In genomic region chr10:49176310-49177268, GRCh38 we compare ENCODE assay signal across 12 cellular contexts. TPM values are rescaled to one million over a fixed set of nuclear protein-coding genes. Genes with fewer than 3 reads are reported as not detected.
DNase-seq lines count a peak whose midpoint lies in the region; ATAC-seq, FAIRE-seq and TF ChIP-seq lines count a peak whose summit lies in the region.
"Had no signal": no experiment of that assay in that cellular context is flagged by ENCODE, and none has a peak within 500 bp of the region (broad histone marks: within the 10 kb centered on the region; RNA-seq: fewer than 3 reads in every experiment).

No MANE protein-coding gene starts in this region.

- no peak for DNase-seq in GM12891 (ENCODE audit: insufficient read length, low spot score)
- DNase-seq in cardiac fibroblast (ENCODE audit: low read depth in 2 of 2): peak in 1 of 2 donors; percentile 22
- DNase-seq in neuronal stem cell (ENCODE audit: low spot score): no peak
- DNase-seq in mesothelial cell of epicardium (ENCODE audit: low spot score in 2 of 2, unreplicated experiment in 2 of 2): no peak
- DNase-seq in OCI-M1 (lab: John Stamatoyannopoulos, UW): no peak
- no peak for DNase-seq in NOMO-1 treated with dmso at 0.1 percent for 144 hours (lab: John Stamatoyannopoulos, UW; ENCODE audit: unreplicated experiment)
- DNase-seq: GDM1 had no signal

- no peak overlapping the region for H2BK12ac ChIP-seq in neuronal stem cell (ENCODE audit: low read length)

- no peak overlapping the region for H2BK15ac ChIP-seq in neuronal stem cell (ENCODE audit: low read length)

- peak; percentile 70 for FAIRE-seq in GM12891 (lab: Jason Lieb, UNC)

- ATAC-seq in HG02970 (IDR thresholded peaks at IDR 0.05; ENCODE audit: low FRiP score, unreplicated experiment) (peak; percentile 3), HG02623 (IDR thresholded peaks at IDR 0.05; ENCODE audit: unreplicated experiment) (no peak)

- no peak overlapping the region for H3K4ac ChIP-seq in neuronal stem cell (ENCODE audit: low read length)

- H3K4me2 ChIP-seq in neuronal stem cell (ENCODE audit: insufficient read depth, low read length, poor library complexity, severe bottlenecking): no peak overlapping the region
- H3K4me2 ChIP-seq: KMS-11 had no signal

- H2AFZ ChIP-seq in neuronal stem cell (ENCODE audit: low read length): peak overlapping the region; percentile 71

- no peaks in the 10 kb centered on the region for H3K36me3 Mint-ChIP-seq in mesothelial cell of epicardium

- peaks cover 7% of the 10 kb centered on the region for H3K4me1 Mint-ChIP-seq in mesothelial cell of epicardium

- peaks cover 17% of the 10 kb centered on the region for H3K27me3 Mint-ChIP-seq in mesothelial cell of epicardium (ENCODE audit: low read depth)

- H2BK120ac ChIP-seq in neuronal stem cell (ENCODE audit: low read depth, low read length): no peak overlapping the region

- no peaks in the 10 kb centered on the region for H3K9me3 Mint-ChIP-seq in mesothelial cell of epicardium

- H4K91ac ChIP-seq in neuronal stem cell (ENCODE audit: low read depth, low read length, poor library complexity): no peak overlapping the region

- no peaks in the 10 kb centered on the region for H3K27me3 ChIP-seq in neuronal stem cell (ENCODE audit: control insufficient read depth in 3 of 3, insufficient read depth in 3 of 3, low read depth in 1 of 3, low read length in 3 of 3)

- peak overlapping the region; percentile 16 for H3K18ac ChIP-seq in neuronal stem cell (ENCODE audit: low read length)

- H2AK5ac ChIP-seq in neuronal stem cell (ENCODE audit: low read depth, low read length): no peak overlapping the region

- WGBS in neuronal stem cell (ENCODE audit: extremely low coverage in 2 of 2, insufficient read length in 2 of 2, insufficient replicate concordance in 1 of 2), 2 donors: no CpG with 5 or more reads among the region's 19 CpGs

- TF ChIP-seq POLR2A in GM12891 (IDR thresholded peaks at IDR 0.05; ENCODE audit: low read depth, low read length): 0 out of 2 replicates have a peak, but pooled peaks have one; percentile 3

- no peak overlapping the region for H3K27ac ChIP-seq in neuronal stem cell (replicated peaks; ENCODE audit: low read length)
- H3K27ac ChIP-seq: KMS-11 had no signal

- H3K9ac ChIP-seq in neuronal stem cell (ENCODE audit: low read depth, low read length, poor library complexity): no peak overlapping the region
- H3K9ac ChIP-seq: KMS-11 had no signal

- no peak overlapping the region for H2BK5ac ChIP-seq in neuronal stem cell (ENCODE audit: low read length)

- no peak overlapping the region for H3K14ac ChIP-seq in neuronal stem cell (ENCODE audit: low read length)

- H3K27ac Mint-ChIP-seq in mesothelial cell of epicardium: no peak overlapping the region

- H3K23ac ChIP-seq in neuronal stem cell (ENCODE audit: low read depth, low read length, poor library complexity): no peak overlapping the region

- H3K79me1 ChIP-seq in neuronal stem cell (ENCODE audit: low read depth, low read length): no peaks in the 10 kb centered on the region

- H3K4me1 ChIP-seq in neuronal stem cell (ENCODE audit: control insufficient read depth in 2 of 2, insufficient read depth in 1 of 2, low read depth in 1 of 2, low read length in 2 of 2): peaks cover 0 to 4% of the 10 kb centered on the region in 2 donors
- H3K4me1 ChIP-seq: HAP-1 had no signal

- no peaks in the 10 kb centered on the region for H3K9me3 ChIP-seq in neuronal stem cell (replicated peaks in 1 of 2; ENCODE audit: control insufficient read depth in 2 of 2, insufficient read depth in 1 of 2, low read depth in 1 of 2, low read length in 2 of 2)
- H3K9me3 ChIP-seq: HAP-1 had no signal

- no peaks in the 10 kb centered on the region for H3K36me3 ChIP-seq in neuronal stem cell (replicated peaks in 1 of 2; ENCODE audit: control insufficient read depth in 2 of 2, insufficient read depth in 2 of 2, low read length in 2 of 2)
- H3K36me3 ChIP-seq: HAP-1 had no signal

- H4K8ac ChIP-seq in neuronal stem cell (ENCODE audit: low read depth, low read length): no peak overlapping the region

- no peak overlapping the region for H3K4me3 ChIP-seq in cardiac fibroblast (replicated peaks in 1 of 2; ENCODE audit: low read depth in 2 of 2, low read length in 2 of 2)
- no peak overlapping the region for H3K4me3 ChIP-seq in neuronal stem cell (ENCODE audit: low read length in 2 of 2)
- H3K4me3 ChIP-seq: HAP-1 had no signal

- no peak overlapping the region for H3K4me3 Mint-ChIP-seq in mesothelial cell of epicardium

- TF ChIP-seq CTCF in cardiac fibroblast (IDR thresholded peaks at IDR 0.05; ENCODE audit: low read depth, low read length): peak; percentile 6
- no peak for TF ChIP-seq CTCF in mesothelial cell of epicardium (IDR thresholded peaks at IDR 0.05; ENCODE audit: unreplicated experiment)

TF ChIP-seq in GM12891, 5 proteins besides CTCF, POLR2A, EP300 and RAD21:
- TF ChIP-seq TAF1 (IDR thresholded peaks at IDR 0.05; ENCODE audit: low read depth, low read length) (no peak), SPI1 (IDR thresholded peaks at IDR 0.05; ENCODE audit: low read depth, low read length) (no peak), PAX5 (IDR thresholded peaks at IDR 0.05; ENCODE audit: insufficient read depth, low read length, severe bottlenecking) (no peak), POU2F2 (IDR thresholded peaks at IDR 0.05; ENCODE audit: low read depth, low read length) (no peak), POLR2AphosphoS5 (IDR thresholded peaks at IDR 0.05; ENCODE audit: low read depth, low read length) (no peak)
TF ChIP-seq in GM12891: peak in this region for 0.

RNA-seq across cellular contexts. Expression of gene TMEM273, which starts 11.6 kb away (rescaled TPM):
- 14.3 TPM for polyA plus RNA-seq in GM12891 (2012; ENCODE audit: low read depth, missing spikeins)
- 0.14 TPM for polyA plus RNA-seq in neuronal stem cell (2013, experiment 1 of 2)
- polyA plus RNA-seq in neuronal stem cell (2013, experiment 2 of 2): 0.11 TPM
- not detected in 3 replicates for total RNA-seq in mesothelial cell of epicardium

RNA-seq across cellular contexts. Expression of gene FAM170B, which starts 42.8 kb away (rescaled TPM):
- polyA plus RNA-seq in GM12891 (2012; ENCODE audit: low read depth, missing spikeins): not detected
- polyA plus RNA-seq in neuronal stem cell (2013, experiment 1 of 2): not detected
- polyA plus RNA-seq in neuronal stem cell (2013, experiment 2 of 2): not detected
- total RNA-seq in mesothelial cell of epicardium: not detected in 3 replicates
- polyA plus RNA-seq: esophagus had no signal
